Comparison of ENCODE assay signal across 8 cellular contexts in the genomic region with DNA sequence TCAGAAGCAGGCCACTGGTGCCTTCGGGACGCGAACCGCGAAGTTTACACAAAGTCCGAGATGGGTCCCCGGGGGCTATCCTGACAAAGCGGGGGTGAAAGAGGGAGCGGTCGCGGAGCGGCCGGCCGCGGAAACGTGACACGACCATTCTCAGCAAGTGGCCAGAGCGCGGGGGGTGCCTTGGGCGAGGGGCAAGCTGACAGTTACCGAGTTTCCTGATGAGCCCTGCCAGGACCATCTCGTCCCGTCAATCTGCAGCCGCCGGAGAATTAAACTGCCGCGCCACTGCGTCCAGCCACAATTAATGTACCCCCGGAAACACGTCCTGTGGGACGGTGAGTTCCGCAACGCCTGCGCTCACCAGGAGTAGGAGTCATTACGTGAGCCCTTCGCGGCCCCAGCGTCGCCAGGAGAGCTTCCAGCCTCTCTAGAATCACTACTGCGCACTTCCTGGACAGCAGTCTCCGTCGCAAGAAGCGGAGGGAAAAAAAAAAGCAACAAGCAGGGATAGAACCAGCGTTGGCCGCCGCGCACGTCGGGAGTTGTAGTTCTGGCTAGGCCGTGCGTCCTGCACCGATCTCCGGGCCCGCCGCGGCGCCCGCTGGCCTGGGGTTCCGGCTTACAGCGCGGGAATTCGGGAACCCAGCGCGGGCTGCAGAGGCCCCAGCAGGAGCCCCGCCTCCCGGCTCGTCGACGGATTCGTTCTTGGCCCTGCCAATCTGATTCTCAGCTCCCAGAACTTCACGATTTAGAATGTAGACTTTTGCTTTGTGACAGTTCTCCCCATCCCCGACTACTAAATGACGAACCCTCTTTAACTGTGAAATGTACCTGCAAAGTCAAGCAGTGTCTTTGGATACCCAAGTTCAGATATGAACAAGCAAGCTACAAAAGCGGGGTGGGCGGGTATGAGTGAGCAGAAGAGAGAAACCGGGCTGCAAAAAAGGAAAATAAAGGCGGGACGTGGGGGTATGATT. TPM values are rescaled to one million over a fixed set of nuclear protein-coding genes. Genes with fewer than 3 reads are reported as not detected.
DNase-seq lines count a peak whose midpoint lies in the region; ATAC-seq, FAIRE-seq and TF ChIP-seq lines count a peak whose summit lies in the region.

TSS of gene RTTN (minus strand) at position 267 of the 977 bp plus-strand sequence. CDS start at position 238, 29 bp downstream.

- H3K79me2 ChIP-seq in H1 (ENCODE audit: control insufficient read depth in 1 of 2, insufficient read depth in 2 of 2, low read length in 2 of 2), result peaks cover 0 to 8% of the 10 kb centered on the region in 2 experiments; a peak in 2 of 4 replicates

- peak within 1 kb of the TSS; percentile 66; the same call in 1 of the 2 replicates for H2BK20ac ChIP-seq in H1 (ENCODE audit: low read length)

- peak within 1 kb of the TSS; percentile 94 for H4K5ac ChIP-seq in H1 (ENCODE audit: insufficient read length, low read depth, low read length)

- peak within 1 kb of the TSS; percentile 78 for H3K4ac ChIP-seq in H1 (replicated peaks; ENCODE audit: insufficient read length, low read depth, low read length)
- peak within 1 kb of the TSS; percentile 49 to 88 for H3K4ac ChIP-seq in mesenchymal stem cell (ENCODE audit: low read depth in 1 of 2, low read length in 2 of 2)

- no peak for FAIRE-seq in HTR-8/SVneo (lab: Jason Lieb, UNC)
- FAIRE-seq in H1 (lab: Jason Lieb, UNC), result peak; percentile 69

- H2AK5ac ChIP-seq in H1 (ENCODE audit: low read depth, low read length) (no peak within 1 kb of the TSS), mesenchymal stem cell (ENCODE audit: low read length, severe bottlenecking) (no peak within 1 kb of the TSS)

- no peak for TF ChIP-seq EP300 in H1 (IDR thresholded peaks at IDR 0.05; ENCODE audit: borderline replicate concordance in 1 of 2, low read depth in 2 of 2, low read length in 2 of 2)

- POLR2A ChIA-PET in H1 (lab: Charles Lee; ENCODE audit: partially characterized antibody), result interaction anchor here (0.6 to 1.7 kb wide), 9 partner anchors 11 to 1436 kb away, joined by 3 to 6 read pairs (median 3); no protein-coding TSS in a partner anchor

- no peaks in the 10 kb centered on the region for H3K27me3 ChIP-seq in H1 (replicated peaks in 1 of 4; ENCODE audit: control insufficient read depth in 3 of 4, extremely low read depth in 1 of 4, insufficient read depth in 3 of 4, low read length in 3 of 4)
- no peaks in the 10 kb centered on the region for H3K27me3 ChIP-seq in mesenchymal stem cell (ENCODE audit: control insufficient read depth in 1 of 2, insufficient read depth in 1 of 2, low read length in 2 of 2)

- H2BK5ac ChIP-seq in H1 (ENCODE audit: low read depth, low read length) (peak within 1 kb of the TSS; percentile 100), mesenchymal stem cell (ENCODE audit: low read depth, low read length, poor library complexity, severe bottlenecking) (peak within 1 kb of the TSS; percentile 47)

- peak within 1 kb of the TSS; percentile 83; the same call in 1 of the 2 replicates for H2BK15ac ChIP-seq in H1 (ENCODE audit: low read length)
- H2BK15ac ChIP-seq in mesenchymal stem cell (ENCODE audit: low read depth, poor library complexity, severe bottlenecking), result peak within 1 kb of the TSS; percentile 98

- H2BK12ac ChIP-seq in H1 (ENCODE audit: low read depth, low read length), result peak within 1 kb of the TSS; percentile 97
- H2BK12ac ChIP-seq in mesenchymal stem cell (ENCODE audit: low read length in 2 of 2), result peak within 1 kb of the TSS in 1 of 2 experiments; percentile 49

- TF ChIP-seq RAD21 in H1 (IDR thresholded peaks at IDR 0.05 in 1 of 2, conservative IDR thresholded peaks at IDR 0.05 in 1 of 2; ENCODE audit: low read depth in 2 of 2, low read length in 2 of 2), result peak in 1 of 2 experiments; percentile 15; a peak in 1 of 4 replicates

- peak within 1 kb of the TSS; percentile 90 to 91 for H3K4me2 ChIP-seq in H1 (ENCODE audit: insufficient read depth in 1 of 2, low read depth in 2 of 2, low read length in 2 of 2)
- H3K4me2 ChIP-seq in mesenchymal stem cell (ENCODE audit: low read length, poor library complexity, severe bottlenecking), result peak within 1 kb of the TSS; percentile 76

- H3K36me3 ChIP-seq in H1 (ENCODE audit: control insufficient read depth in 2 of 4, insufficient read depth in 4 of 4, low read length in 3 of 4) (peaks cover 0 to 4% (median 2%) of the 10 kb centered on the region in 4 experiments; a peak in 2 of 8 replicates), mesenchymal stem cell (ENCODE audit: control insufficient read depth in 1 of 2, insufficient read depth in 2 of 2, low read depth in 1 of 2, low read length in 2 of 2) (peaks cover 0 to 3% of the 10 kb centered on the region in 2 experiments)

- H3K18ac ChIP-seq in H1 (ENCODE audit: extremely low read depth, low read length) (peak within 1 kb of the TSS; percentile 76; the same call in 1 of the 2 replicates), mesenchymal stem cell (ENCODE audit: low read depth in 1 of 2, low read length in 2 of 2) (peak within 1 kb of the TSS; percentile 96 to 97)

- H3K9me3 ChIP-seq in H1 (ENCODE audit: insufficient read depth in 2 of 2, low read depth in 1 of 2, low read length in 1 of 2) (no peaks in the 10 kb centered on the region), mesenchymal stem cell (ENCODE audit: control insufficient read depth, low read length) (no peaks in the 10 kb centered on the region)

- 1% methylated on average over 78 of the region's 78 CpGs; no CpG with 5 or more reads in 1 of the 2 experiments for WGBS in H1 (ENCODE audit: extremely low coverage in 1 of 2, insufficient coverage in 1 of 2, insufficient read length in 1 of 2, insufficient replicate concordance in 2 of 2, low coverage in 1 of 2, low lambda C conversion rate in 2 of 2, missing lambda C conversion rate in 1 of 2), 2 experiments
- WGBS in mesenchymal stem cell, result under 1% methylated on average over 75 of the region's 78 CpGs

- H3K4me3 ChIP-seq in H1 (ENCODE audit: extremely low read depth in 1 of 4, insufficient read depth in 2 of 4, low read depth in 3 of 4, low read length in 4 of 4) (peak within 1 kb of the TSS; percentile 76 to 94 (median 88)), mesenchymal stem cell (ENCODE audit: insufficient read depth in 1 of 2, low read depth in 1 of 2, low read length in 2 of 2) (peak within 1 kb of the TSS; percentile 81 to 95)

- H4K20me1 ChIP-seq in H1 (replicated peaks in 1 of 2; ENCODE audit: control insufficient read depth in 1 of 2, insufficient read depth in 2 of 2, low read length in 2 of 2), result no peaks in the 10 kb centered on the region

- H3K4me1 ChIP-seq in H1 (replicated peaks in 1 of 4; ENCODE audit: control insufficient read depth in 3 of 4, insufficient read depth in 4 of 4, low read length in 3 of 4) (no peaks in the 10 kb centered on the region), mesenchymal stem cell (ENCODE audit: control insufficient read depth, insufficient read depth, low read depth, low read length) (no peaks in the 10 kb centered on the region)

- H3K79me1 ChIP-seq in H1 (ENCODE audit: low read depth, low read length), result no peaks in the 10 kb centered on the region
- H3K79me1 ChIP-seq in mesenchymal stem cell (replicated peaks; ENCODE audit: low read length, poor library complexity, severe bottlenecking), result peaks cover 8% of the 10 kb centered on the region

- peak; percentile 96 for ATAC-seq in GM21367 (IDR thresholded peaks at IDR 0.05; ENCODE audit: unreplicated experiment)

- DNase-seq in COLO668 (lab: John Stamatoyannopoulos, UW; ENCODE audit: unreplicated experiment), result peak; percentile 98
- peak; percentile 65 for DNase-seq in HTR-8/SVneo (ENCODE audit: insufficient read length, low spot score)
- peak; percentile 97 for DNase-seq in NOMO-1 treated with dmso at 0.1 percent for 144 hours (lab: John Stamatoyannopoulos, UW; ENCODE audit: unreplicated experiment)
- peak; percentile 86 to 89 (median 86) for DNase-seq in activated CD8-positive, alpha-beta memory T cell treated with anti-CD3 and anti-CD28 coated beads for 48 hours (ENCODE audit: low read depth in 2 of 3, low spot score in 2 of 3)
- peak; percentile 83 to 95 for DNase-seq in H1 (ENCODE audit: low read depth in 1 of 2, low spot score in 2 of 2)
- peak; percentile 96 for DNase-seq in mesenchymal stem cell
- peak; percentile 83 for DNase-seq in stimulated activated CD8-positive, alpha-beta memory T cell treated with anti-CD3 and anti-CD28 coated beads, Interleukin-12 subunit alpha, Interleukin-12 subunit beta, amount 100 ng/mL, for 4 hours (ENCODE audit: low read depth)

- H2BK120ac ChIP-seq in H1 (replicated peaks; ENCODE audit: low read depth, low read length) (peak within 1 kb of the TSS; percentile 82), mesenchymal stem cell (ENCODE audit: low read depth, low read length) (peak within 1 kb of the TSS; percentile 99)

- H3K23me2 ChIP-seq in H1 (ENCODE audit: low read depth, low read length), result peaks cover 4% of the 10 kb centered on the region; the same call in 1 of the 2 replicates

- H3K56ac ChIP-seq in H1 (replicated peaks; ENCODE audit: insufficient read length, low read depth, low read length), result peak within 1 kb of the TSS; percentile 62

- H3K9ac ChIP-seq in H1 (replicated peaks in 1 of 4; ENCODE audit: extremely low read depth in 1 of 4, low read depth in 3 of 4, low read length in 3 of 4), result peak within 1 kb of the TSS; percentile 76 to 97 (median 92)
- H3K9ac ChIP-seq in mesenchymal stem cell (ENCODE audit: low read length), result peak within 1 kb of the TSS; percentile 98

- H4K8ac ChIP-seq in H1 (ENCODE audit: extremely low read depth, insufficient read depth, low read length), result peak within 1 kb of the TSS; percentile 99
- peak within 1 kb of the TSS; percentile 87 for H4K8ac ChIP-seq in mesenchymal stem cell (ENCODE audit: low read length)

- H3K14ac ChIP-seq in H1 (ENCODE audit: insufficient read length) (no peak within 1 kb of the TSS), mesenchymal stem cell (ENCODE audit: low read length in 2 of 2) (no peak within 1 kb of the TSS)

- TF ChIP-seq CTCF in H1 (IDR thresholded peaks at IDR 0.05; ENCODE audit: control extremely low read depth in 1 of 3, insufficient read depth in 1 of 3, low read depth in 1 of 3, low read length in 3 of 3), result no peak

- CTCF ChIA-PET in H1 (lab: Charles Lee; ENCODE audit: partially characterized antibody), result interaction anchor here (0.6 to 1.4 kb wide), 5 partner anchors 10 to 236 kb away, joined by 3 to 6 read pairs (median 3); no protein-coding TSS in a partner anchor

- peak within 1 kb of the TSS; percentile 99 for H4K91ac ChIP-seq in H1 (replicated peaks; ENCODE audit: insufficient read length, low read length)
- peak within 1 kb of the TSS; percentile 97 for H4K91ac ChIP-seq in mesenchymal stem cell (ENCODE audit: low read length)

- H2AFZ ChIP-seq in H1 (ENCODE audit: low read length), result peak within 1 kb of the TSS; percentile 100
- peak within 1 kb of the TSS; percentile 81 for H2AFZ ChIP-seq in mesenchymal stem cell (ENCODE audit: low read depth, low read length)

- H3K23ac ChIP-seq in H1 (ENCODE audit: insufficient read length), result no peak within 1 kb of the TSS
- no peak within 1 kb of the TSS for H3K23ac ChIP-seq in mesenchymal stem cell (ENCODE audit: low read length in 2 of 2)

- H3K27ac ChIP-seq in H1 (ENCODE audit: low read depth, low read length), result peak within 1 kb of the TSS; percentile 98
- H3K27ac ChIP-seq in mesenchymal stem cell (ENCODE audit: low read length, poor library complexity, severe bottlenecking), result peak within 1 kb of the TSS; percentile 94

- peak; percentile 33 to 71 for TF ChIP-seq POLR2A in H1 (IDR thresholded peaks at IDR 0.05; ENCODE audit: control extremely low read depth in 1 of 2, low read depth in 2 of 2, low read length in 2 of 2)

RNA-seq across cellular contexts. Expression of gene RTTN, which starts in this region (rescaled TPM):
- total RNA-seq in H1 (2021; fragmentation: NEBNext Ultra II Directional; extraction: Animal tissue kit (Norgen Biotek cat#: 25700)), result 20.3 and 21.4 TPM in 2 replicates
- 6.5 and 9.1 TPM in 2 replicates for polyA plus RNA-seq in H1 (2011; rRNA removed)
- polyA plus RNA-seq in H1 (2011; cell fraction: cytosol; rRNA removed), result 9.2 TPM
- 22.1 TPM for polyA plus RNA-seq in H1 (2011; cell fraction: nucleus; rRNA removed)
- 9.9 to 10.1 TPM (median 10.0 TPM) in 4 replicates for polyA plus RNA-seq in H1 (2012, experiment 1 of 2)
- polyA plus RNA-seq in H1 (2012, experiment 2 of 2), result 1.4 TPM
- polyA plus RNA-seq in H1 (2013, experiment 1 of 2), result 9.9 TPM
- polyA plus RNA-seq in H1 (2013, experiment 2 of 2), result 8.9 TPM
- polyA minus RNA-seq in H1 (2011; rRNA and poly(A)+ RNA removed), result 47.7 and 62.9 TPM in 2 replicates
- 16.4 TPM for polyA minus RNA-seq in H1 (2011; cell fraction: cytosol; rRNA and poly(A)+ RNA removed)
- 161 TPM for polyA minus RNA-seq in H1 (2011; cell fraction: nucleus; rRNA and poly(A)+ RNA removed)
- 3.3 TPM for polyA plus RNA-seq in mesenchymal stem cell (2013, experiment 1 of 2)
- 3.1 TPM for polyA plus RNA-seq in mesenchymal stem cell (2013, experiment 2 of 2)

Comparison
In these comparisons a context has a peak if more than half of its experiments do, and no peak if none do; other contexts are left out.
1. Peak in every context shown above with its lines: DNase-seq, ATAC-seq, H3K4me3 ChIP-seq and H3K27ac ChIP-seq.